In the genomic region with DNA sequence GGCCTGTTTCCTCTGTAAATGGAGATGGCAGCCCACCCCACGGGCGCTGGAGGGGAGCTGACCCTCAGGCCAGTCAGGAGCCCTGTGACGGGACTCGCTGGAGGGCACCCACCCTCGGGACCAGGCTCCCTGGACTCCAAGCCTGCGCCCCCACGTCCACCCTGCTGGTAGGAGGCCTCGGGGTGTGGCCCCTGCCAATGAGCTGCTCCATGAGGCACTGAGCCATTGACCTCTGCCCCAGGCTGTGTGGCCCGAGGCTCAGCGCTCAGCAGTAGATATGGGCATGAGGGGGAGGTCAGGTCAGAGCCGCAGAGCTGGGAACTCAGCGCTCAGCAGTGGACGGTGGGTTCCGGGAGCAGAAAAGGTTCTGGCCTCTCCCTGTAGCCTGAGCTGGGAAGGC, we compare ENCODE assay signal across 15 cellular contexts. TPM values are rescaled to one million over a fixed set of nuclear protein-coding genes. Genes with fewer than 3 reads are reported as not detected.
"Had no signal": no experiment of that assay in that cellular context is flagged by ENCODE, and none has a peak within 500 bp of the region (broad histone marks: within the 10 kb centered on the region; RNA-seq: fewer than 3 reads in every experiment).

No MANE protein-coding gene starts in this region.

- H3K4me3 ChIP-seq: gastroesophageal sphincter, heart right ventricle, sigmoid colon, transverse colon had no signal

- H3K27me3 ChIP-seq: gastroesophageal sphincter, heart right ventricle, sigmoid colon, transverse colon had no signal

- H3K36me3 ChIP-seq: gastroesophageal sphincter, heart right ventricle, sigmoid colon, transverse colon had no signal

- DNase-seq: activated B cell treated with CpG ODN at 0.5 μM for 24 hours; activated CD4-positive, alpha-beta T cell treated with anti-CD3 and anti-CD28 coated beads for 48 hours; activated CD8-positive, alpha-beta T cell treated with anti-CD3 and anti-CD28 coated beads for 36 hours; activated gamma-delta T cell; activated T-cell treated with anti-CD3 and anti-CD28 coated beads, Interleukin-2, amount 50 U/mL, for 48 hours; amniotic stem cell; heart right ventricle; sigmoid colon; stimulated activated CD4-positive, alpha-beta T cell treated with anti-CD3 and anti-CD28 coated beads, Interleukin-12 subunit alpha, Interleukin-12 subunit beta, amount 100 ng/mL, for 4 hours; T-helper 17 cell; transverse colon had no signal

- ATAC-seq: activated CD8-positive, alpha-beta T cell treated with anti-CD3 and anti-CD28 coated beads for 36 hours; activated naive CD4-positive, alpha-beta T cell treated with anti-CD3 and anti-CD28 coated beads, Interleukin-2, amount 50 U/mL, for 72 hours; gastroesophageal sphincter; heart right ventricle; stimulated activated memory B cell treated with anti-CD40 and anti-IgM and Interleukin-4, amounts not matched to agents 10 μg/mL and 1 μg/mL and 100 μg/mL, for 72 hours; T-helper 17 cell had no signal

- H3K9me3 ChIP-seq: gastroesophageal sphincter, heart right ventricle, sigmoid colon, transverse colon had no signal

- FAIRE-seq: endometrium had no signal

- H3K27ac ChIP-seq: gastroesophageal sphincter, heart right ventricle, sigmoid colon had no signal

RNA-seq across cellular contexts. Expression of gene EGFL7, which starts 52.3 kb away (rescaled TPM):
- total RNA-seq: activated B cell treated with CpG ODN at 0.5 μM for 24 hours had no signal
